In the genomic region with DNA sequence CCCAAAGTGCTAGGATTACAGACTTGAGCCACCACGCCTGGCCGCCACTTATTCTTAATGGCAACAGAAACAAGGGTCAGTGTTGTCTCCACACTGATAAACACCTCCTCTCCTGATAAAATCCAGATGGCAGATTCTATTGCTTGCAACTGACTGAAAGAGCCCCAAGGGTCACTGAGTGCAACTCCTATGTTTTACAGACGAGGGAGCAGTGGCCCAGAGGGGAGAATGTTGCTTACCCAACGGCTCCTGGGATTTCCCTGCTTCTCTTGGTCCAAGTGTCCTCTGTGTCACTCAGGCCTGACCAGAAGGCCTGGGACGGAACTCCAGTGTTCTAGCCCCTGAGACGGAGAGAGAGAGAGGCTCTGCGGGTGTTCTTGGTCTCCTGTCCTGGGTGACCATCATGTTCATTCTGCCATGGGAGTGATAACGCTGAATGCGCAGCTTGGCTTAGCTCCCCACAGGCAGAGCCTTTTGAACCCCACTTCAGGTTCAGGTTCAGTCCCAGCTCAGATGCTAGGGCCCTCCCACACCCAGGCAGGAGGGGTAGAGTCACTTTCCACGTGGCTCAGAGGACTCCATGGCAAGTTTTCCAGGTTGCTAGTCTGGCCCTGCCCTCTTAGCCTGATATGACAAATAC, we compare ENCODE assay signal across 16 cellular contexts.
DNase-seq lines count a peak whose midpoint lies in the region; ATAC-seq and TF ChIP-seq lines count a peak whose summit lies in the region.
"Had no signal": no experiment of that assay in that cellular context is flagged by ENCODE, and none has a peak within 500 bp of the region (broad histone marks: within the 10 kb centered on the region; RNA-seq: fewer than 3 reads in every experiment).

No MANE protein-coding gene starts in this region.

- no peak overlapping the region for H3K4ac ChIP-seq in mesendoderm (ENCODE audit: low read depth, low read length)

- H3K9ac ChIP-seq in endodermal cell (ENCODE audit: extremely low read depth, low read length, poor library complexity, severe bottlenecking) (no peak overlapping the region), mesendoderm (ENCODE audit: low read length) (no peak overlapping the region)

- H3K27ac ChIP-seq in GM23338 (ENCODE audit: low read depth): no peak overlapping the region
- H3K27ac ChIP-seq in endodermal cell (ENCODE audit: low read depth, low read length): no peak overlapping the region
- H3K27ac ChIP-seq in mesendoderm (ENCODE audit: low read depth, low read length): no peak overlapping the region
- H3K27ac ChIP-seq: SJCRH30 had no signal

- H3K9me3 ChIP-seq in endodermal cell (ENCODE audit: control insufficient read depth, low read length): no peaks in the 10 kb centered on the region
- H3K9me3 ChIP-seq: BE2C, SJCRH30 had no signal

- peaks cover 5% of the 10 kb centered on the region for H3K27me3 Mint-ChIP-seq in GM23338 (ENCODE audit: insufficient read depth, low read depth, poor library complexity)
- H3K27me3 Mint-ChIP-seq in endodermal cell (ENCODE audit: insufficient read depth): peaks cover 10% of the 10 kb centered on the region

- 86 to 92% methylated on average over 6 to 10 of the region's 10 CpGs for WGBS in endodermal cell (ENCODE audit: insufficient coverage in 1 of 2, insufficient read length in 1 of 2), 2 experiments
- WGBS in mesendoderm (ENCODE audit: extremely low coverage, insufficient coverage, low lambda C conversion rate): no CpG with 5 or more reads among the region's 10 CpGs

- H3K4me3 Mint-ChIP-seq in GM23338 (no peak overlapping the region), endodermal cell (no peak overlapping the region)
- H3K4me3 Mint-ChIP-seq: CD4-positive, alpha-beta memory T cell had no signal

- H3K4me1 Mint-ChIP-seq in GM23338 (no peaks in the 10 kb centered on the region), endodermal cell (peaks cover 4% of the 10 kb centered on the region)
- H3K4me1 Mint-ChIP-seq: CD4-positive, alpha-beta memory T cell had no signal

- no peaks in the 10 kb centered on the region for H4K20me1 ChIP-seq in GM23338 (replicated peaks; ENCODE audit: insufficient read depth)

- no peaks in the 10 kb centered on the region for H3K27me3 ChIP-seq in GM23338 (ENCODE audit: insufficient read depth)
- no peaks in the 10 kb centered on the region for H3K27me3 ChIP-seq in endodermal cell (ENCODE audit: control insufficient read depth, insufficient read depth, low read length, poor library complexity, severe bottlenecking)
- no peaks in the 10 kb centered on the region for H3K27me3 ChIP-seq in mesendoderm (ENCODE audit: insufficient read depth, low read length, poor library complexity)
- H3K27me3 ChIP-seq: BE2C, SJCRH30 had no signal

- H4K5ac ChIP-seq in mesendoderm (ENCODE audit: low read length): no peak overlapping the region

- H3K9me3 Mint-ChIP-seq in GM23338 (no peaks in the 10 kb centered on the region), endodermal cell (peaks cover 5% of the 10 kb centered on the region)
- H3K9me3 Mint-ChIP-seq: CD4-positive, alpha-beta memory T cell had no signal

- ATAC-seq in GM23338 (peak; percentile 73), HG03521 (IDR thresholded peaks at IDR 0.05; ENCODE audit: unreplicated experiment) (no peak), GM19397 (IDR thresholded peaks at IDR 0.05; ENCODE audit: unreplicated experiment) (no peak)

- DNase-seq in GM23338 (ENCODE audit: low spot score) (peak; percentile 36), M059J (ENCODE audit: low read depth) (peak; percentile 6), endodermal cell (peak; percentile 76), mesendoderm (peak; percentile 65), activated gamma-delta T cell (lab: John Stamatoyannopoulos, UW) (no peak)
- DNase-seq: BE2C, KBM-7, NCI-H1092 treated with DMSO at 0.1 percent for 48 hours, NCI-H187 treated with DMSO at 0.1 percent for 48 hours, NCI-H2171, NCI-H446 treated with DMSO at 0.1 percent for 48 hours, NCI-H774, SJCRH30 had no signal

- no peak overlapping the region for H3K23ac ChIP-seq in mesendoderm (ENCODE audit: low read length)

- peak overlapping the region; percentile 6 for H2AK5ac ChIP-seq in mesendoderm (ENCODE audit: low read length)

- no peak overlapping the region for H3K4me3 ChIP-seq in GM23338
- H3K4me3 ChIP-seq in endodermal cell (ENCODE audit: low read length): no peak overlapping the region
- H3K4me3 ChIP-seq in mesendoderm (ENCODE audit: low read length): no peak overlapping the region
- H3K4me3 ChIP-seq: SJCRH30 had no signal

- H2BK120ac ChIP-seq in mesendoderm (ENCODE audit: low read depth, low read length): no peak overlapping the region

- no peaks in the 10 kb centered on the region for H3K9me2 ChIP-seq in GM23338 (ENCODE audit: insufficient read depth)

- H3K36me3 Mint-ChIP-seq in GM23338 (ENCODE audit: low read depth) (no peaks in the 10 kb centered on the region), endodermal cell (ENCODE audit: low read depth) (no peaks in the 10 kb centered on the region)
- H3K36me3 Mint-ChIP-seq: CD4-positive, alpha-beta memory T cell had no signal

- no peaks in the 10 kb centered on the region for H3F3A ChIP-seq in GM23338 (replicated peaks; ENCODE audit: low read depth)

- H3K4me2 ChIP-seq in GM23338 (no peak overlapping the region), mesendoderm (ENCODE audit: low read length) (no peak overlapping the region)

- H3K36me3 ChIP-seq in GM23338 (ENCODE audit: insufficient read depth) (no peaks in the 10 kb centered on the region), endodermal cell (ENCODE audit: control insufficient read depth, insufficient read depth, low read length) (no peaks in the 10 kb centered on the region), mesendoderm (ENCODE audit: control insufficient read depth, insufficient read depth, low read length) (no peaks in the 10 kb centered on the region)
- H3K36me3 ChIP-seq: BE2C, SJCRH30 had no signal

- H4K8ac ChIP-seq in mesendoderm (ENCODE audit: low read depth, low read length): no peak overlapping the region

- no peak overlapping the region for H2BK15ac ChIP-seq in mesendoderm (replicated peaks; ENCODE audit: low read depth)

- H3K79me2 ChIP-seq in GM23338 (replicated peaks; ENCODE audit: insufficient read depth) (no peaks in the 10 kb centered on the region), mesendoderm (ENCODE audit: control insufficient read depth, insufficient read depth, low read length) (no peaks in the 10 kb centered on the region)

- H2AFZ ChIP-seq in GM23338: no peak overlapping the region

- H3K27ac Mint-ChIP-seq in GM23338 (no peak overlapping the region), endodermal cell (no peak overlapping the region)

- H3K4me1 ChIP-seq in GM23338 (ENCODE audit: insufficient read depth): no peaks in the 10 kb centered on the region
- no peaks in the 10 kb centered on the region for H3K4me1 ChIP-seq in endodermal cell (ENCODE audit: control insufficient read depth, insufficient read depth, low read length)
- H3K4me1 ChIP-seq in mesendoderm (ENCODE audit: control insufficient read depth, low read depth, low read length): no peaks in the 10 kb centered on the region
- H3K4me1 ChIP-seq: BE2C, SJCRH30 had no signal

- H3K18ac ChIP-seq in mesendoderm (ENCODE audit: low read length): no peak overlapping the region

- H2BK5ac ChIP-seq in mesendoderm (ENCODE audit: low read length): no peak overlapping the region

- no peak overlapping the region for H3K56ac ChIP-seq in mesendoderm (ENCODE audit: low read length)

- H3K79me1 ChIP-seq in mesendoderm (ENCODE audit: low read length): no peaks in the 10 kb centered on the region

- TF ChIP-seq CTCF in GM23338 (conservative IDR thresholded peaks at IDR 0.05; ENCODE audit: low read depth in 2 of 2) (peak; percentile 12 to 41; a peak in 2 of 4 replicates), endodermal cell (conservative IDR thresholded peaks at IDR 0.05) (peak; percentile 64)

TF ChIP-seq in GM23338, 12 proteins besides CTCF, POLR2A, EP300 and RAD21 (continues in another document):
- TF ChIP-seq JUNB (IDR thresholded peaks at IDR 0.05; ENCODE audit: unreplicated experiment) (no peak), NANOG (IDR thresholded peaks at IDR 0.05; ENCODE audit: borderline replicate concordance) (no peak), EZH2 (IDR thresholded peaks at IDR 0.05; ENCODE audit: low read depth, unreplicated experiment) (no peak), ZNF114 (CRISPR knock-in tag; IDR thresholded peaks at IDR 0.05) (no peak), EZH2phosphoT487 (IDR thresholded peaks at IDR 0.05; ENCODE audit: unreplicated experiment) (no peak), CREB1 (CRISPR knock-in tag; IDR thresholded peaks at IDR 0.05; ENCODE audit: low read depth) (no peak), POLR2AphosphoS5 (IDR thresholded peaks at IDR 0.05; ENCODE audit: low read depth) (no peak), STAT1 (IDR thresholded peaks at IDR 0.05; ENCODE audit: unreplicated experiment) (no peak), ZNF331 (CRISPR knock-in tag; IDR thresholded peaks at IDR 0.05; ENCODE audit: low read depth) (no peak)
- TF ChIP-seq, protein P1, sequence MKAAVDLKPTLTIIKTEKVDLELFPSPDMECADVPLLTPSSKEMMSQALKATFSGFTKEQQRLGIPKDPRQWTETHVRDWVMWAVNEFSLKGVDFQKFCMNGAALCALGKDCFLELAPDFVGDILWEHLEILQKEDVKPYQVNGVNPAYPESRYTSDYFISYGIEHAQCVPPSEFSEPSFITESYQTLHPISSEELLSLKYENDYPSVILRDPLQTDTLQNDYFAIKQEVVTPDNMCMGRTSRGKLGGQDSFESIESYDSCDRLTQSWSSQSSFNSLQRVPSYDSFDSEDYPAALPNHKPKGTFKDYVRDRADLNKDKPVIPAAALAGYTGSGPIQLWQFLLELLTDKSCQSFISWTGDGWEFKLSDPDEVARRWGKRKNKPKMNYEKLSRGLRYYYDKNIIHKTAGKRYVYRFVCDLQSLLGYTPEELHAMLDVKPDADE (IDR thresholded peaks at IDR 0.05): no peak
